Comparison of ENCODE assay signal across 1 cellular context in genomic region chrX:118974908-118975671, GRCh38.
TF ChIP-seq lines count a peak whose summit lies in the region.

No MANE protein-coding gene starts in this region.

TF ChIP-seq in H1, 55 proteins besides CTCF, POLR2A, EP300 and RAD21:
- no peak for TF ChIP-seq ZNF274 (IDR thresholded peaks at IDR 0.05; ENCODE audit: borderline replicate concordance, extremely low read depth, low read length)
- TF ChIP-seq TBP (IDR thresholded peaks at IDR 0.05; ENCODE audit: low read depth, low read length): no peak
- no peak for TF ChIP-seq ATF3 (IDR thresholded peaks at IDR 0.05; ENCODE audit: insufficient read depth, low read depth, low read length)
- no peak for TF ChIP-seq SIX5 (IDR thresholded peaks at IDR 0.05; ENCODE audit: low read depth, low read length)
- no peak for TF ChIP-seq BCL11A (IDR thresholded peaks at IDR 0.05; ENCODE audit: low read depth in 2 of 2, low read length in 2 of 2)
- TF ChIP-seq BRCA1 (IDR thresholded peaks at IDR 0.05; ENCODE audit: low read depth, low read length): no peak
- TF ChIP-seq CHD2 (IDR thresholded peaks at IDR 0.05; ENCODE audit: low read length): no peak
- no peak for TF ChIP-seq SP2 (IDR thresholded peaks at IDR 0.05; ENCODE audit: low read length)
- no peak for TF ChIP-seq YY1 (IDR thresholded peaks at IDR 0.05; ENCODE audit: low read depth, low read length)
- TF ChIP-seq SUZ12 (IDR thresholded peaks at IDR 0.05; ENCODE audit: low read length): peak; percentile 78
- peak; percentile 81 for TF ChIP-seq EZH2 (IDR thresholded peaks at IDR 0.05; ENCODE audit: low read depth, low read length, severe bottlenecking)
- no peak for TF ChIP-seq SIRT6 (IDR thresholded peaks at IDR 0.05; ENCODE audit: low read length)
- TF ChIP-seq CREB1 (IDR thresholded peaks at IDR 0.05): no peak
- TF ChIP-seq ATF2 (IDR thresholded peaks at IDR 0.05; ENCODE audit: low read length): no peak
- no peak for TF ChIP-seq RXRA (IDR thresholded peaks at IDR 0.05; ENCODE audit: insufficient read depth, low read depth, low read length)
- TF ChIP-seq RNF2 (IDR thresholded peaks at IDR 0.05; ENCODE audit: borderline replicate concordance, low read depth, low read length, missing control alignments, poor library complexity, severe bottlenecking): peak; percentile 62
- TF ChIP-seq SAP30 (IDR thresholded peaks at IDR 0.05; ENCODE audit: insufficient read depth, insufficient replicate concordance, low read length): no peak
- TF ChIP-seq SP1 (IDR thresholded peaks at IDR 0.05; ENCODE audit: low read depth, low read length): no peak
- TF ChIP-seq CHD7 (IDR thresholded peaks at IDR 0.05; ENCODE audit: insufficient replicate concordance, low read length): no peak
- TF ChIP-seq TEAD4 (IDR thresholded peaks at IDR 0.05; ENCODE audit: low read depth, low read length): no peak
- TF ChIP-seq GABPA (IDR thresholded peaks at IDR 0.05; ENCODE audit: borderline replicate concordance, insufficient read depth, low read length): no peak
- no peak for TF ChIP-seq CHD1 (IDR thresholded peaks at IDR 0.05; ENCODE audit: low read depth, low read length)
- TF ChIP-seq RFX5 (IDR thresholded peaks at IDR 0.05; ENCODE audit: borderline replicate concordance, low read depth, low read length): no peak
- no peak for TF ChIP-seq KDM4A (IDR thresholded peaks at IDR 0.05; ENCODE audit: low read depth, low read length, severe bottlenecking)
- no peak for TF ChIP-seq NANOG (IDR thresholded peaks at IDR 0.05; ENCODE audit: insufficient read depth, low read depth, low read length, poor library complexity, severe bottlenecking)
- TF ChIP-seq MAX (IDR thresholded peaks at IDR 0.05): peak; percentile 98
- TF ChIP-seq FOSL1 (IDR thresholded peaks at IDR 0.05; ENCODE audit: insufficient read depth, low read depth, low read length): no peak
- no peak for TF ChIP-seq MAFK (IDR thresholded peaks at IDR 0.05; ENCODE audit: low read depth, low read length)
- no peak for TF ChIP-seq CEBPB (IDR thresholded peaks at IDR 0.05; ENCODE audit: low read depth, low read length)
- no peak for TF ChIP-seq SP4 (IDR thresholded peaks at IDR 0.05; ENCODE audit: low read length)
- no peak for TF ChIP-seq RBBP5 (IDR thresholded peaks at IDR 0.05; ENCODE audit: borderline replicate concordance, low read depth, low read length)
- TF ChIP-seq USF2 (IDR thresholded peaks at IDR 0.05; ENCODE audit: low read length): no peak
- no peak for TF ChIP-seq ASH2L (IDR thresholded peaks at IDR 0.05; ENCODE audit: low read length)
- no peak for TF ChIP-seq EGR1 (IDR thresholded peaks at IDR 0.05; ENCODE audit: borderline replicate concordance, low read depth, low read length)
- peak; percentile 89 for TF ChIP-seq E2F6 (IDR thresholded peaks at IDR 0.05)
- no peak for TF ChIP-seq CBX8 (IDR thresholded peaks at IDR 0.05; ENCODE audit: borderline replicate concordance, low read depth, low read length)
- TF ChIP-seq POLR2AphosphoS5 (IDR thresholded peaks at IDR 0.05; ENCODE audit: low read depth, low read length): no peak
- TF ChIP-seq CTBP2 (IDR thresholded peaks at IDR 0.05; ENCODE audit: borderline replicate concordance, insufficient read depth, insufficient read length, low read length): no peak
